1 cellular context compared by ENCODE assay signal in genomic region chr2:199988176-199988575, GRCh38.
TF ChIP-seq lines count a peak whose summit lies in the region.

No MANE protein-coding gene starts in this region.

TF ChIP-seq in GM23338, 12 proteins besides CTCF, POLR2A, EP300 and RAD21 (continued from another document):
- TF ChIP-seq, protein P1, sequence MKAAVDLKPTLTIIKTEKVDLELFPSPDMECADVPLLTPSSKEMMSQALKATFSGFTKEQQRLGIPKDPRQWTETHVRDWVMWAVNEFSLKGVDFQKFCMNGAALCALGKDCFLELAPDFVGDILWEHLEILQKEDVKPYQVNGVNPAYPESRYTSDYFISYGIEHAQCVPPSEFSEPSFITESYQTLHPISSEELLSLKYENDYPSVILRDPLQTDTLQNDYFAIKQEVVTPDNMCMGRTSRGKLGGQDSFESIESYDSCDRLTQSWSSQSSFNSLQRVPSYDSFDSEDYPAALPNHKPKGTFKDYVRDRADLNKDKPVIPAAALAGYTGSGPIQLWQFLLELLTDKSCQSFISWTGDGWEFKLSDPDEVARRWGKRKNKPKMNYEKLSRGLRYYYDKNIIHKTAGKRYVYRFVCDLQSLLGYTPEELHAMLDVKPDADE (IDR thresholded peaks at IDR 0.05), result no peak
- no peak for TF ChIP-seq POLR2AphosphoS5 (IDR thresholded peaks at IDR 0.05; ENCODE audit: low read depth)
- TF ChIP-seq ZNF331 (CRISPR knock-in tag; IDR thresholded peaks at IDR 0.05; ENCODE audit: low read depth), result no peak
- TF ChIP-seq EZH2 (IDR thresholded peaks at IDR 0.05; ENCODE audit: low read depth, unreplicated experiment), result no peak
- TF ChIP-seq CREB1 (CRISPR knock-in tag; IDR thresholded peaks at IDR 0.05; ENCODE audit: low read depth), result no peak
- TF ChIP-seq, protein P2, sequence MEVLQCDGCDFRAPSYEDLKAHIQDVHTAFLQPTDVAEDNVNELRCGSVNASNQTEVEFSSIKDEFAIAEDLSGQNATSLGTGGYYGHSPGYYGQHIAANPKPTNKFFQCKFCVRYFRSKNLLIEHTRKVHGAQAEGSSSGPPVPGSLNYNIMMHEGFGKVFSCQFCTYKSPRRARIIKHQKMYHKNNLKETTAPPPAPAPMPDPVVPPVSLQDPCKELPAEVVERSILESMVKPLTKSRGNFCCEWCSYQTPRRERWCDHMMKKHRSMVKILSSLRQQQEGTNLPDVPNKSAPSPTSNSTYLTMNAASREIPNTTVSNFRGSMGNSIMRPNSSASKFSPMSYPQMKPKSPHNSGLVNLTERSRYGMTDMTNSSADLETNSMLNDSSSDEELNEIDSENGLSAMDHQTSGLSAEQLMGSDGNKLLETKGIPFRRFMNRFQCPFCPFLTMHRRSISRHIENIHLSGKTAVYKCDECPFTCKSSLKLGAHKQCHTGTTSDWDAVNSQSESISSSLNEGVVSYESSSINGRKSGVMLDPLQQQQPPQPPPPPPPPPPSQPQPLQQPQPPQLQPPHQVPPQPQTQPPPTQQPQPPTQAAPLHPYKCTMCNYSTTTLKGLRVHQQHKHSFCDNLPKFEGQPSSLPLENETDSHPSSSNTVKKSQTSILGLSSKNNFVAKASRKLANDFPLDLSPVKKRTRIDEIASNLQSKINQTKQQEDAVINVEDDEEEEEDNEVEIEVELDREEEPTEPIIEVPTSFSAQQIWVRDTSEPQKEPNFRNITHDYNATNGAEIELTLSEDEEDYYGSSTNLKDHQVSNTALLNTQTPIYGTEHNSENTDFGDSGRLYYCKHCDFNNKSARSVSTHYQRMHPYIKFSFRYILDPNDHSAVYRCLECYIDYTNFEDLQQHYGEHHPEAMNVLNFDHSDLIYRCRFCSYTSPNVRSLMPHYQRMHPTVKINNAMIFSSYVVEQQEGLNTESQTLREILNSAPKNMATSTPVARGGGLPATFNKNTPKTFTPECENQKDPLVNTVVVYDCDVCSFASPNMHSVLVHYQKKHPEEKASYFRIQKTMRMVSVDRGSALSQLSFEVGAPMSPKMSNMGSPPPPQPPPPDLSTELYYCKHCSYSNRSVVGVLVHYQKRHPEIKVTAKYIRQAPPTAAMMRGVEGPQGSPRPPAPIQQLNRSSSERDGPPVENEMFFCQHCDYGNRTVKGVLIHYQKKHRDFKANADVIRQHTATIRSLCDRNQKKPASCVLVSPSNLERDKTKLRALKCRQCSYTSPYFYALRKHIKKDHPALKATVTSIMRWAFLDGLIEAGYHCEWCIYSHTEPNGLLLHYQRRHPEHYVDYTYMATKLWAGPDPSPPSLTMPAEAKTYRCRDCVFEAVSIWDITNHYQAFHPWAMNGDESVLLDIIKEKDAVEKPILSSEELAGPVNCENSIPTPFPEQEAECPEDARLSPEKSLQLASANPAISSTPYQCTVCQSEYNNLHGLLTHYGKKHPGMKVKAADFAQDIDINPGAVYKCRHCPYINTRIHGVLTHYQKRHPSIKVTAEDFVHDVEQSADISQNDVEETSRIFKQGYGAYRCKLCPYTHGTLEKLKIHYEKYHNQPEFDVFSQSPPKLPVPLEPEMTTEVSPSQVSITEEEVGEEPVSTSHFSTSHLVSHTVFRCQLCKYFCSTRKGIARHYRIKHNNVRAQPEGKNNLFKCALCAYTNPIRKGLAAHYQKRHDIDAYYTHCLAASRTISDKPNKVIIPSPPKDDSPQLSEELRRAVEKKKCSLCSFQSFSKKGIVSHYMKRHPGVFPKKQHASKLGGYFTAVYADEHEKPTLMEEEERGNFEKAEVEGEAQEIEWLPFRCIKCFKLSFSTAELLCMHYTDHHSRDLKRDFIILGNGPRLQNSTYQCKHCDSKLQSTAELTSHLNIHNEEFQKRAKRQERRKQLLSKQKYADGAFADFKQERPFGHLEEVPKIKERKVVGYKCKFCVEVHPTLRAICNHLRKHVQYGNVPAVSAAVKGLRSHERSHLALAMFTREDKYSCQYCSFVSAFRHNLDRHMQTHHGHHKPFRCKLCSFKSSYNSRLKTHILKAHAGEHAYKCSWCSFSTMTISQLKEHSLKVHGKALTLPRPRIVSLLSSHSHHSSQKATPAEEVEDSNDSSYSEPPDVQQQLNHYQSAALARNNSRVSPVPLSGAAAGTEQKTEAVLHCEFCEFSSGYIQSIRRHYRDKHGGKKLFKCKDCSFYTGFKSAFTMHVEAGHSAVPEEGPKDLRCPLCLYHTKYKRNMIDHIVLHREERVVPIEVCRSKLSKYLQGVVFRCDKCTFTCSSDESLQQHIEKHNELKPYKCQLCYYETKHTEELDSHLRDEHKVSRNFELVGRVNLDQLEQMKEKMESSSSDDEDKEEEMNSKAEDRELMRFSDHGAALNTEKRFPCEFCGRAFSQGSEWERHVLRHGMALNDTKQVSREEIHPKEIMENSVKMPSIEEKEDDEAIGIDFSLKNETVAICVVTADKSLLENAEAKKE (CRISPR knock-in tag; IDR thresholded peaks at IDR 0.05), result no peak
- no peak for TF ChIP-seq JUNB (IDR thresholded peaks at IDR 0.05; ENCODE audit: unreplicated experiment)
- no peak for TF ChIP-seq NANOG (IDR thresholded peaks at IDR 0.05; ENCODE audit: borderline replicate concordance)
- no peak for TF ChIP-seq EZH2phosphoT487 (IDR thresholded peaks at IDR 0.05; ENCODE audit: unreplicated experiment)
- TF ChIP-seq ZNF114 (CRISPR knock-in tag; IDR thresholded peaks at IDR 0.05), result no peak
- TF ChIP-seq REST (IDR thresholded peaks at IDR 0.05; ENCODE audit: unreplicated experiment), result no peak
TF ChIP-seq in GM23338: peak in this region for 0.
